In the genomic region with DNA sequence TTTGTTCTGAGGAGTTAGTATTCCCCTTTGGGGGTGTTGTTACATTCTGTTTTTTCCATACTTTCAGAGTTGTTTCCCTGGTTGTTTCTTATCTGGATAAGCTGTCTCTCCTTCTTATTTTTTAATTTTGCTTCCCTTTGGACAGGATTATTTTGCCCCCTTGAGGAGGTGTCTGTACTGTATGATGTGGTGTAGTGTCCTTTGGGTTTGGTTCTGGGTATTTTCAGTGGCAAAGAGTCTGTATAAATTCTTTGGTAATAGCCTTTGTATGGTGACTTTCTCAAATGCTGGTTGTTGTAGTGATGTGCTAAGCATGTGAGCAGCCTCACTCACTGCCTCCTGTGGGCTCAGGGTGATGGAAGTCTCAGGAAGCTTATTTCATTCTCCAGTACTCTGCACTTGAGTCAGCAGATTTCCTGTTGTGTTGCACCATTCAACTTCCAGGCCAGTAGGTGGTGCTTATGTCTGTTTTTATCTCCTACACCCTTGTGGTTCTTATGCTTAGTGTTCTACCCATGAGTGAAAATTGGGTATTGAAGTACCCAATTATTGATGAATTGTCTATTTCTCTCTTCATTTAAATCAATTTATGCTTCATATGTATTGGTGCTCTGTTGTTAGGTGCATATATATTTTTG, we compare ENCODE assay signal across 8 cellular contexts.
DNase-seq lines count a peak whose midpoint lies in the region; ATAC-seq and TF ChIP-seq lines count a peak whose summit lies in the region.

No MANE protein-coding gene starts in this region.

- H3K36me3 ChIP-seq in SJCRH30: no peaks in the 10 kb centered on the region

- no peaks in the 10 kb centered on the region for H3K9me3 ChIP-seq in SJCRH30 (replicated peaks)

- H3K4me1 ChIP-seq in SJCRH30: no peaks in the 10 kb centered on the region
- H3K4me1 ChIP-seq in foreskin keratinocyte: peaks cover 17% of the 10 kb centered on the region

- H3K4me3 ChIP-seq in SJCRH30: no peak overlapping the region

- H3K27me3 ChIP-seq in SJCRH30 (no peaks in the 10 kb centered on the region), foreskin keratinocyte (no peaks in the 10 kb centered on the region)

- H3K27ac ChIP-seq in SJCRH30 (no peak overlapping the region), foreskin keratinocyte (peak overlapping the region; percentile 34)

- DNase-seq in DMS153 treated with DMSO at 0.1 percent for 48 hours (lab: John Stamatoyannopoulos, UW; ENCODE audit: unreplicated experiment) (peak; percentile 22), SJCRH30 (peak; percentile 11 to 50), foreskin keratinocyte (peak; percentile 50 to 65), hippocampal formation (lab: John Stamatoyannopoulos, UW) (no peak)
- DNase-seq in central memory CD4-positive, alpha-beta T cell: no peak

- peak; percentile 76 for TF ChIP-seq CTCF in foreskin keratinocyte (conservative IDR thresholded peaks at IDR 0.05)

- ATAC-seq in GM18870 (IDR thresholded peaks at IDR 0.05; ENCODE audit: unreplicated experiment) (peak; percentile 90), HG03342 (IDR thresholded peaks at IDR 0.05; ENCODE audit: unreplicated experiment) (peak; percentile 87), foreskin keratinocyte (peak; percentile 82)
- no peak for ATAC-seq in activated CD4-positive, CD25-positive, alpha-beta regulatory T cell treated with anti-CD3 and anti-CD28 coated beads, Interleukin-2, amount 50 U/mL, for 24 hours

Comparison
In these comparisons a context has a peak if more than half of its experiments do, and no peak if none do; other contexts are left out.
1. DNase-seq: peak in DMS153 treated with DMSO at 0.1 percent for 48 hours (single experiment), SJCRH30 (2 of 2) and foreskin keratinocyte (2 of 2); none in central memory CD4-positive, alpha-beta T cell (single experiment) and hippocampal formation (0 of 2).
2. ATAC-seq: peak in GM18870 (single experiment), HG03342 (single experiment) and foreskin keratinocyte (single experiment); none in activated CD4-positive, CD25-positive, alpha-beta regulatory T cell treated with anti-CD3 and anti-CD28 coated beads, Interleukin-2, amount 50 U/mL, for 24 hours (0 of 2).